Comparison of ENCODE assay signal across 8 cellular contexts in the genomic region with DNA sequence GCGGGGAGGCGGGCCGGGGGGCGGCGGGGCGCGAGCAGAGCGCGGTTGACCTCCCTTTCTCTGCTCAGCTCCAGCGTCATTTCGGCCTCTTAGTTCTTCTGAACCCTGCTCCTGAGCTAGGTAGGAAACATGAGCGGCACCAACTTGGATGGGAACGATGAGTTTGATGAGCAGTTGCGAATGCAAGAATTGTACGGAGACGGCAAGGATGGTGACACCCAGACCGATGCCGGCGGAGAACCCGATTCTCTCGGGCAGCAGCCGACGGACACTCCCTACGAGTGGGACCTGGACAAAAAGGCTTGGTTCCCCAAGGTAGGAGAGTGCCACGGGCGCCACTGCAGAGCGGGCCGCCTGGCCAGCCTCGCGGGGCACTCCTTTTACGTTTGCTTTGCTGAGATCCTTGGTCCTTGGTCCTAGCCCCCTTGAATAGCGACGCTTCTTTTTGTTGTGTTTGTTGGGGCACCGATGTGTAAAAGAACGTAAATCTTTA. TPM values are rescaled to one million over a fixed set of nuclear protein-coding genes. Genes with fewer than 3 reads are reported as not detected.
DNase-seq lines count a peak whose midpoint lies in the region; ATAC-seq and TF ChIP-seq lines count a peak whose summit lies in the region.

HTATSF1 (plus strand) TSS at position 37 of the 493 bp plus-strand sequence; CDS start at position 130, 93 bp downstream.

- no peak for TF ChIP-seq POLR2A in thyroid gland (IDR thresholded peaks at IDR 0.05)

- ATAC-seq in GM21723 (IDR thresholded peaks at IDR 0.05; ENCODE audit: unreplicated experiment) (peak; percentile 28), lower lobe of right lung (peak in 1 of 2 donors; percentile 14), HG02678 (IDR thresholded peaks at IDR 0.05; ENCODE audit: unreplicated experiment) (no peak), HG03521 (IDR thresholded peaks at IDR 0.05; ENCODE audit: unreplicated experiment) (no peak)

- intact Hi-C loops in lower lobe of right lung (cut with DNase I) (loop anchor here (10.0 kb wide), 1 partner anchor 513 kb away; the partner anchor contains the start of gene SLC9A6), thyroid gland (cut with DNase I) (no loop called here)

- peaks cover 26% of the 10 kb centered on the region for H3K36me3 ChIP-seq in lower lobe of right lung
- peaks cover 0 to 7% of the 10 kb centered on the region in 2 donors for H3K36me3 ChIP-seq in thyroid gland

- WGBS in thyroid gland, 2 donors: 0% methylated on average over 7 to 10 of the region's 35 CpGs

- H3K27ac ChIP-seq in lower lobe of right lung (peak within 1 kb of the TSS; percentile 90), thyroid gland (peak within 1 kb of the TSS; percentile 79 to 96 (median 90))

- H3K4me1 ChIP-seq in lower lobe of right lung (no peaks in the 10 kb centered on the region), thyroid gland (peaks cover 0 to 3% of the 10 kb centered on the region in 2 donors)

- DNase-seq in ELF-1 (ENCODE audit: low read depth, low spot score) (peak; percentile 59), NCI-H460 (ENCODE audit: extremely low read depth, low read depth) (no peak), choroid plexus epithelial cell (ENCODE audit: low read depth) (no peak), lower lobe of right lung (peak; percentile 44), thyroid gland (no peak)

- H3K27me3 ChIP-seq in lower lobe of right lung (ENCODE audit: low read depth) (no peaks in the 10 kb centered on the region), thyroid gland (no peaks in the 10 kb centered on the region)

- no peak for TF ChIP-seq CTCF in choroid plexus epithelial cell (conservative IDR thresholded peaks at IDR 0.05; ENCODE audit: low read depth, low read length)
- no peak for TF ChIP-seq CTCF in lower lobe of right lung (IDR thresholded peaks at IDR 0.05)
- no peak for TF ChIP-seq CTCF in thyroid gland (IDR thresholded peaks at IDR 0.05)

- H3K4me3 ChIP-seq in choroid plexus epithelial cell (ENCODE audit: low read depth, low read length) (peak within 1 kb of the TSS; percentile 76), lower lobe of right lung (peak within 1 kb of the TSS; percentile 68), thyroid gland (replicated peaks in 1 of 3) (peak within 1 kb of the TSS; percentile 49 to 70 (median 64))

- H3K9me3 ChIP-seq in lower lobe of right lung: no peaks in the 10 kb centered on the region
- H3K9me3 ChIP-seq in thyroid gland: no peaks in the 10 kb centered on the region

RNA-seq across cellular contexts. Expression of gene HTATSF1, which starts in this region (rescaled TPM):
- 62.4 and 63.5 TPM in 2 replicates for total RNA-seq in NCI-H460 (2014; rRNA removed; shearing (Covaris generic))
- polyA plus RNA-seq in NCI-H460 (2014; cell fraction: nucleus; rRNA removed): 55.7 and 68.4 TPM in 2 replicates
- 27.4 TPM for total RNA-seq in lower lobe of right lung
- 10 to 100 TPM; 60.1 to 91.7 (median 80.9) TPM for total RNA-seq in thyroid gland

Comparison
In these comparisons a context has a peak if more than half of its experiments do, and no peak if none do; other contexts are left out.
1. DNase-seq: peak in ELF-1 (single experiment) and lower lobe of right lung (single experiment); none in NCI-H460 (single experiment), choroid plexus epithelial cell (single experiment) and thyroid gland (0 of 2).
2. Peak in every context shown above with its lines, with median percentiles within 50 percentile points of each other: H3K4me3 ChIP-seq.